ENCODE assay signal across 19 cellular contexts in genomic region chr7:18684899-18685298, GRCh38.
DNase-seq lines count a peak whose midpoint lies in the region; FAIRE-seq and TF ChIP-seq lines count a peak whose summit lies in the region.
"Had no signal": no experiment of that assay in that cellular context is flagged by ENCODE, and none has a peak within 500 bp of the region (broad histone marks: within the 10 kb centered on the region; RNA-seq: fewer than 3 reads in every experiment).

No MANE protein-coding gene starts in this region.

- no peak overlapping the region for H3K27ac ChIP-seq in astrocyte (ENCODE audit: low read depth, low read length)
- H3K27ac ChIP-seq: A549; BLaER1 treated with 17β-estradiol and CSF1 and Interleukin-3, amounts not matched to agents 10 nM and 100 nM; SJCRH30 had no signal

- no peaks in the 10 kb centered on the region for H3K27me3 ChIP-seq in astrocyte (ENCODE audit: insufficient read depth, low read length)
- H3K27me3 ChIP-seq: BLaER1 treated with 17β-estradiol and CSF1 and Interleukin-3, amounts not matched to agents 10 nM and 100 nM; SJCRH30 had no signal

- H2AFZ ChIP-seq in astrocyte (ENCODE audit: low read depth, low read length), result no peak overlapping the region
- H2AFZ ChIP-seq: GM23338 had no signal

- peaks cover 3% of the 10 kb centered on the region for H3K27me3 Mint-ChIP-seq in T-helper 1 cell treated with Interleukin-12 subunit alpha and Interleukin-12 subunit beta and Interleukin-4 antibody, amounts not matched to agents 30 μg/mL and 1 μg/mL, for 36 hours (ENCODE audit: low read depth)
- H3K27me3 Mint-ChIP-seq in astrocyte (ENCODE audit: low read depth, unreplicated experiment), result no peaks in the 10 kb centered on the region
- H3K27me3 Mint-ChIP-seq: CD8-positive, alpha-beta memory T cell had no signal

- no peak overlapping the region for H3K4me2 ChIP-seq in astrocyte (ENCODE audit: low read length)
- H3K4me2 ChIP-seq: A549; BLaER1 treated with 17β-estradiol and CSF1 and Interleukin-3, amounts not matched to agents 10 nM and 100 nM; GM23338 had no signal

- H3K9ac ChIP-seq in astrocyte (ENCODE audit: low read length), result no peak overlapping the region
- H3K9ac ChIP-seq: BLaER1 treated with 17β-estradiol and CSF1 and Interleukin-3, amounts not matched to agents 10 nM and 100 nM had no signal

- peaks cover 4% of the 10 kb centered on the region for H3K4me1 Mint-ChIP-seq in T-helper 1 cell treated with Interleukin-12 subunit alpha and Interleukin-12 subunit beta and Interleukin-4 antibody, amounts not matched to agents 30 μg/mL and 1 μg/mL, for 36 hours (ENCODE audit: low read depth)
- peaks cover 9% of the 10 kb centered on the region for H3K4me1 Mint-ChIP-seq in astrocyte (ENCODE audit: low read depth, unreplicated experiment)
- H3K4me1 Mint-ChIP-seq: CD8-positive, alpha-beta memory T cell had no signal

- no peaks in the 10 kb centered on the region for H3K4me1 ChIP-seq in astrocyte (ENCODE audit: insufficient read depth, low read length)
- H3K4me1 ChIP-seq: A549, SJCRH30 had no signal

- H3K79me2 ChIP-seq in astrocyte (ENCODE audit: insufficient read depth, low read length), result no peaks in the 10 kb centered on the region

- H3K27ac Mint-ChIP-seq in T-helper 1 cell treated with Interleukin-12 subunit alpha and Interleukin-12 subunit beta and Interleukin-4 antibody, amounts not matched to agents 30 μg/mL and 1 μg/mL, for 36 hours, result no peak overlapping the region
- no peak overlapping the region for H3K27ac Mint-ChIP-seq in astrocyte (ENCODE audit: unreplicated experiment)
- H3K27ac Mint-ChIP-seq: CD8-positive, alpha-beta memory T cell; GM23338 had no signal

- no peak for TF ChIP-seq CTCF in astrocyte (IDR thresholded peaks at IDR 0.05; ENCODE audit: insufficient read depth, low read depth, low read length)

- peaks cover 2% of the 10 kb centered on the region for H3K36me3 Mint-ChIP-seq in T-helper 1 cell treated with Interleukin-12 subunit alpha and Interleukin-12 subunit beta and Interleukin-4 antibody, amounts not matched to agents 30 μg/mL and 1 μg/mL, for 36 hours (ENCODE audit: low read depth)
- H3K36me3 Mint-ChIP-seq in astrocyte (ENCODE audit: low read depth, unreplicated experiment), result no peaks in the 10 kb centered on the region

- H3K4me3 Mint-ChIP-seq in T-helper 1 cell treated with Interleukin-12 subunit alpha and Interleukin-12 subunit beta and Interleukin-4 antibody, amounts not matched to agents 30 μg/mL and 1 μg/mL, for 36 hours, result peak overlapping the region; percentile 1
- H3K4me3 Mint-ChIP-seq in astrocyte (ENCODE audit: unreplicated experiment), result peak overlapping the region; percentile 20
- H3K4me3 Mint-ChIP-seq: CD8-positive, alpha-beta memory T cell; GM23338 had no signal

- H3K4me3 ChIP-seq in astrocyte (ENCODE audit: insufficient read depth, low read depth, low read length), result no peak overlapping the region
- H3K4me3 ChIP-seq: A549; BLaER1 treated with 17β-estradiol and CSF1 and Interleukin-3, amounts not matched to agents 10 nM and 100 nM; GM23338; K562; SJCRH30 had no signal

- no peak for DNase-seq in T-helper 1 cell
- peak; percentile 12 for DNase-seq in NCI-H187 treated with DMSO at 0.1 percent for 48 hours (lab: John Stamatoyannopoulos, UW)
- peak; percentile 52 for DNase-seq in astrocyte (ENCODE audit: low read depth)
- peak; percentile 8 for DNase-seq in renal cortical epithelial cell (ENCODE audit: low read depth)
- no peak for DNase-seq in stimulated activated CD8-positive, alpha-beta memory T cell treated with anti-CD3 and anti-CD28 coated beads, Interleukin-4, amount 100 ng/mL, for 48 hours
- DNase-seq in stimulated activated naive CD4-positive, alpha-beta T cell treated with Interleukin-2 at 50 U/mL for 16 hours (lab: John Stamatoyannopoulos, UW), result no peak
- no peak for DNase-seq in activated T-cell treated with anti-CD3 and anti-CD28 coated beads for 4 hours
- DNase-seq: CD8-positive, alpha-beta memory T cell; DMS79; NCI-H1105; NCI-H1694; NCI-H226; NCI-H524; SJCRH30 had no signal

- no peaks in the 10 kb centered on the region for H4K20me1 ChIP-seq in astrocyte (ENCODE audit: insufficient read depth, low read length)
- H4K20me1 ChIP-seq: BLaER1 treated with 17β-estradiol and CSF1 and Interleukin-3, amounts not matched to agents 10 nM and 100 nM had no signal

- H3K36me3 ChIP-seq in astrocyte (ENCODE audit: insufficient read depth, low read length), result no peaks in the 10 kb centered on the region
- H3K36me3 ChIP-seq: SJCRH30 had no signal

- no peaks in the 10 kb centered on the region for H3K9me3 ChIP-seq in astrocyte (ENCODE audit: insufficient read depth, low read depth, low read length)
- H3K9me3 ChIP-seq: A549, SJCRH30 had no signal

- FAIRE-seq in astrocyte (lab: Jason Lieb, UNC), result no peak
- FAIRE-seq: A549, K562 had no signal

- no peaks in the 10 kb centered on the region for H3K9me3 Mint-ChIP-seq in T-helper 1 cell treated with Interleukin-12 subunit alpha and Interleukin-12 subunit beta and Interleukin-4 antibody, amounts not matched to agents 30 μg/mL and 1 μg/mL, for 36 hours
- H3K9me3 Mint-ChIP-seq in astrocyte (ENCODE audit: unreplicated experiment), result no peaks in the 10 kb centered on the region
- H3K9me3 Mint-ChIP-seq: CD8-positive, alpha-beta memory T cell; GM23338 had no signal

Comparison
In these comparisons a context has a peak if more than half of its experiments do, and no peak if none do; other contexts are left out.
1. DNase-seq: peak in NCI-H187 treated with DMSO at 0.1 percent for 48 hours (single experiment), astrocyte (single experiment) and renal cortical epithelial cell (single experiment); none in T-helper 1 cell (0 of 5), stimulated activated CD8-positive, alpha-beta memory T cell treated with anti-CD3 and anti-CD28 coated beads, Interleukin-4, amount 100 ng/mL, for 48 hours (single experiment), stimulated activated naive CD4-positive, alpha-beta T cell treated with Interleukin-2 at 50 U/mL for 16 hours (single experiment) and activated T-cell treated with anti-CD3 and anti-CD28 coated beads for 4 hours (single experiment).